In genomic region chr3:183892610-183893214, GRCh38 we compare ENCODE assay signal across 28 cellular contexts. TPM values are rescaled to one million over a fixed set of nuclear protein-coding genes. Genes with fewer than 3 reads are reported as not detected.
DNase-seq lines count a peak whose midpoint lies in the region; ATAC-seq and TF ChIP-seq lines count a peak whose summit lies in the region.
"Had no signal": no experiment of that assay in that cellular context is flagged by ENCODE, and none has a peak within 500 bp of the region (broad histone marks: within the 10 kb centered on the region; RNA-seq: fewer than 3 reads in every experiment).

No MANE protein-coding gene starts in this region.

- H3K36me3 ChIP-seq in neuronal stem cell (replicated peaks in 1 of 2; ENCODE audit: control insufficient read depth in 2 of 2, insufficient read depth in 2 of 2, low read length in 2 of 2), result no peaks in the 10 kb centered on the region
- H3K36me3 ChIP-seq: Peyer's patch had no signal

- no peak overlapping the region for H2BK12ac ChIP-seq in neuronal stem cell (ENCODE audit: low read length)

- no peak overlapping the region for H3K4ac ChIP-seq in neuronal stem cell (ENCODE audit: low read length)

- no peaks in the 10 kb centered on the region for H3K79me1 ChIP-seq in neuronal stem cell (ENCODE audit: low read depth, low read length)

- H2AFZ ChIP-seq in neuronal stem cell (ENCODE audit: low read length), result no peak overlapping the region
- H2AFZ ChIP-seq: parathyroid adenoma had no signal

- no peaks in the 10 kb centered on the region for H3K4me1 Mint-ChIP-seq in T-helper 2 cell treated with Interferon-gamma antibody and Interleukin-4, amounts not matched to agents 5 μg/mL and 100 μg/mL, for 36 hours (ENCODE audit: low read depth)
- H3K4me1 Mint-ChIP-seq in CD4-positive, alpha-beta T cell (ENCODE audit: low read depth), result no peaks in the 10 kb centered on the region
- H3K4me1 Mint-ChIP-seq: neural crest cell had no signal

- TF ChIP-seq CTCF in CD4-positive, alpha-beta T cell (IDR thresholded peaks at IDR 0.05), result no peak

- H3K9me3 Mint-ChIP-seq in T-helper 2 cell treated with Interferon-gamma antibody and Interleukin-4, amounts not matched to agents 5 μg/mL and 100 μg/mL, for 36 hours, result no peaks in the 10 kb centered on the region
- no peaks in the 10 kb centered on the region for H3K9me3 Mint-ChIP-seq in CD4-positive, alpha-beta T cell
- H3K9me3 Mint-ChIP-seq: activated naive CD8-positive, alpha-beta T cell treated with anti-CD3 and anti-CD28 coated beads for 36 hours; CD4-positive, alpha-beta memory T cell; memory B cell; neural crest cell; stimulated activated naive CD8-positive, alpha-beta T cell treated with anti-CD3 and anti-CD28 coated beads, Interleukin-15, Interleukin-2, amounts not matched to agents 100 ng/mL and 50 ng/mL, for 24 hours had no signal

- no peak overlapping the region for H3K27ac Mint-ChIP-seq in T-helper 2 cell treated with Interferon-gamma antibody and Interleukin-4, amounts not matched to agents 5 μg/mL and 100 μg/mL, for 36 hours
- H3K27ac Mint-ChIP-seq in CD4-positive, alpha-beta T cell, result no peak overlapping the region
- H3K27ac Mint-ChIP-seq: activated naive CD8-positive, alpha-beta T cell treated with anti-CD3 and anti-CD28 coated beads for 36 hours; memory B cell; stimulated activated naive CD8-positive, alpha-beta T cell treated with anti-CD3 and anti-CD28 coated beads, Interleukin-15, Interleukin-2, amounts not matched to agents 100 ng/mL and 50 ng/mL, for 24 hours had no signal

- ATAC-seq in HG02759 (IDR thresholded peaks at IDR 0.05; ENCODE audit: unreplicated experiment), result no peak
- ATAC-seq in CD4-positive, alpha-beta T cell (ENCODE audit: poor library complexity), result no peak
- ATAC-seq: K562, left cardiac atrium had no signal

- no peaks in the 10 kb centered on the region for H3K36me3 Mint-ChIP-seq in T-helper 2 cell treated with Interferon-gamma antibody and Interleukin-4, amounts not matched to agents 5 μg/mL and 100 μg/mL, for 36 hours (ENCODE audit: low read depth)
- no peaks in the 10 kb centered on the region for H3K36me3 Mint-ChIP-seq in CD4-positive, alpha-beta T cell (ENCODE audit: low read depth)
- H3K36me3 Mint-ChIP-seq: activated naive CD8-positive, alpha-beta T cell treated with anti-CD3 and anti-CD28 coated beads for 36 hours; CD4-positive, alpha-beta memory T cell; memory B cell had no signal

- no peak overlapping the region for H3K23ac ChIP-seq in neuronal stem cell (ENCODE audit: low read depth, low read length, poor library complexity)

- peak; percentile 31 for DNase-seq in DMS153 treated with DMSO at 0.1 percent for 48 hours (lab: John Stamatoyannopoulos, UW; ENCODE audit: unreplicated experiment)
- DNase-seq in NCI-H2081 treated with DMSO at 0.1 percent for 48 hours (lab: John Stamatoyannopoulos, UW), result peak; percentile 66
- peak; percentile 82 to 95 for DNase-seq in dermis microvascular lymphatic vessel endothelial cell (ENCODE audit: low read depth in 2 of 2)
- DNase-seq in neuronal stem cell (ENCODE audit: low spot score), result no peak
- no peak for DNase-seq in T-helper 2 cell treated with Interferon-gamma antibody and Interleukin-4, amounts not matched to agents 5 μg/mL and 100 μg/mL, for 36 hours (ENCODE audit: low spot score)
- no peak for DNase-seq in CD4-positive, alpha-beta T cell
- DNase-seq: activated CD4-positive, alpha-beta T cell treated with anti-CD3 and anti-CD28 coated beads for 4 hours; activated gamma-delta T cell; activated naive CD8-positive, alpha-beta T cell treated with anti-CD3 and anti-CD28 coated beads for 36 hours; activated T-cell treated with anti-CD3 and anti-CD28 coated beads, Interleukin-2, amount 50 U/mL, for 1 hour; aorta; CD4-positive, alpha-beta memory T cell; effector CD8-positive, alpha-beta T cell; EL; hypothalamus; left cardiac atrium; NCI-H1417 treated with DMSO at 0.1 percent for 48 hours; Peyer's patch; SHP77 treated with DMSO at 0.1 percent for 48 hours; stimulated activated CD4-positive, alpha-beta T cell treated with anti-CD3 and anti-CD28 coated beads, Interleukin-1b, Interleukin-23, amount 100 ng/mL, for 48 hours; testis had no signal

- H3K27me3 ChIP-seq in neuronal stem cell (ENCODE audit: control insufficient read depth in 3 of 3, insufficient read depth in 3 of 3, low read depth in 1 of 3, low read length in 3 of 3), result peaks cover 0 to 31% (median 0%) of the 10 kb centered on the region in 3 experiments
- peaks cover 6% of the 10 kb centered on the region for H3K27me3 ChIP-seq in CD4-positive, alpha-beta T cell (ENCODE audit: control insufficient read depth, insufficient read depth, low read length)
- H3K27me3 ChIP-seq: Peyer's patch, testis had no signal

- no peak overlapping the region for H3K4me2 ChIP-seq in neuronal stem cell (ENCODE audit: insufficient read depth, low read length, poor library complexity, severe bottlenecking)
- H3K4me2 ChIP-seq: smooth muscle cell had no signal

- H4K91ac ChIP-seq in neuronal stem cell (ENCODE audit: low read depth, low read length, poor library complexity), result no peak overlapping the region

- no peak overlapping the region for H3K4me3 Mint-ChIP-seq in T-helper 2 cell treated with Interferon-gamma antibody and Interleukin-4, amounts not matched to agents 5 μg/mL and 100 μg/mL, for 36 hours
- no peak overlapping the region for H3K4me3 Mint-ChIP-seq in CD4-positive, alpha-beta T cell
- H3K4me3 Mint-ChIP-seq: activated naive CD8-positive, alpha-beta T cell treated with anti-CD3 and anti-CD28 coated beads for 36 hours; CD4-positive, alpha-beta memory T cell; memory B cell; neural crest cell; stimulated activated naive CD8-positive, alpha-beta T cell treated with anti-CD3 and anti-CD28 coated beads, Interleukin-15, Interleukin-2, amounts not matched to agents 100 ng/mL and 50 ng/mL, for 24 hours had no signal

- no peak overlapping the region for H2BK5ac ChIP-seq in neuronal stem cell (ENCODE audit: low read length)

- H3K9ac ChIP-seq in neuronal stem cell (ENCODE audit: low read depth, low read length, poor library complexity), result no peak overlapping the region
- H3K9ac ChIP-seq: parathyroid adenoma had no signal

- peak overlapping the region; percentile 4 for H4K8ac ChIP-seq in neuronal stem cell (ENCODE audit: low read depth, low read length)

- no peaks in the 10 kb centered on the region for H3K4me1 ChIP-seq in neuronal stem cell (ENCODE audit: control insufficient read depth in 2 of 2, insufficient read depth in 1 of 2, low read depth in 1 of 2, low read length in 2 of 2)
- H3K4me1 ChIP-seq: parathyroid adenoma, Peyer's patch, testis had no signal

- WGBS in neuronal stem cell (ENCODE audit: extremely low coverage in 2 of 2, insufficient read length in 2 of 2, insufficient replicate concordance in 1 of 2), 2 donors, result no CpG with 5 or more reads among the region's 9 CpGs

- no peak overlapping the region for H3K4me3 ChIP-seq in neuronal stem cell (ENCODE audit: low read length in 2 of 2)
- H3K4me3 ChIP-seq: K562, Peyer's patch, smooth muscle cell, testis had no signal

- H3K27ac ChIP-seq in neuronal stem cell (replicated peaks; ENCODE audit: low read length), result no peak overlapping the region
- H3K27ac ChIP-seq in CD4-positive, alpha-beta T cell (ENCODE audit: low read depth, low read length), result no peak overlapping the region
- H3K27ac ChIP-seq: parathyroid adenoma, testis had no signal

- no peaks in the 10 kb centered on the region for H3K27me3 Mint-ChIP-seq in T-helper 2 cell treated with Interferon-gamma antibody and Interleukin-4, amounts not matched to agents 5 μg/mL and 100 μg/mL, for 36 hours (ENCODE audit: low read depth)
- H3K27me3 Mint-ChIP-seq in CD4-positive, alpha-beta T cell, result peaks cover 13% of the 10 kb centered on the region

- CTCF ChIA-PET in CD4-positive, alpha-beta T cell (lab: Charles Lee), result interaction anchor here (0.9 kb wide), 1 partner anchor 8 kb away, joined by 4 read pairs; the partner anchor contains the start of gene PARL

- H2BK15ac ChIP-seq in neuronal stem cell (ENCODE audit: low read length), result no peak overlapping the region

- POLR2A ChIA-PET in CD4-positive, alpha-beta T cell (lab: Charles Lee), result no interaction called here

- no peak overlapping the region for H3K14ac ChIP-seq in neuronal stem cell (ENCODE audit: low read length)

- no peak overlapping the region for H3K18ac ChIP-seq in neuronal stem cell (ENCODE audit: low read length)

- no peaks in the 10 kb centered on the region for H3K9me3 ChIP-seq in neuronal stem cell (replicated peaks in 1 of 2; ENCODE audit: control insufficient read depth in 2 of 2, insufficient read depth in 1 of 2, low read depth in 1 of 2, low read length in 2 of 2)
- no peaks in the 10 kb centered on the region for H3K9me3 ChIP-seq in CD4-positive, alpha-beta T cell (ENCODE audit: control insufficient read depth, low read length)
- H3K9me3 ChIP-seq: Peyer's patch, testis had no signal

- no peak overlapping the region for H2BK120ac ChIP-seq in neuronal stem cell (ENCODE audit: low read depth, low read length)

- intact Hi-C loops in CD4-positive, alpha-beta T cell (cut with DNase I, micrococcal nuclease), result loop anchor here in 1 of 2 experiments (10.0 kb wide), 1 partner anchor 472 kb away; the partner anchor contains the start of genes CLCN2 and POLR2H

- H2AK5ac ChIP-seq in neuronal stem cell (ENCODE audit: low read depth, low read length), result no peak overlapping the region

RNA-seq across cellular contexts. Expression of gene PARL, which starts 8.0 kb away (rescaled TPM):
- 26.8 and 28.8 TPM in 2 replicates for total RNA-seq in dermis microvascular lymphatic vessel endothelial cell
- 61.5 TPM for polyA plus RNA-seq in neuronal stem cell (2013, experiment 1 of 2)
- 64.0 TPM for polyA plus RNA-seq in neuronal stem cell (2013, experiment 2 of 2)
- total RNA-seq in CD4-positive, alpha-beta T cell, result 10 to 100 TPM; 36.9 to 40.0 TPM

Comparison
In these comparisons a context has a peak if more than half of its experiments do, and no peak if none do; other contexts are left out.
1. DNase-seq: peak in DMS153 treated with DMSO at 0.1 percent for 48 hours (single experiment), NCI-H2081 treated with DMSO at 0.1 percent for 48 hours (single experiment) and dermis microvascular lymphatic vessel endothelial cell (2 of 2); none in neuronal stem cell (single experiment), T-helper 2 cell treated with Interferon-gamma antibody and Interleukin-4, amounts not matched to agents 5 μg/mL and 100 μg/mL, for 36 hours (single experiment) and CD4-positive, alpha-beta T cell (0 of 10).